In the genomic region with DNA sequence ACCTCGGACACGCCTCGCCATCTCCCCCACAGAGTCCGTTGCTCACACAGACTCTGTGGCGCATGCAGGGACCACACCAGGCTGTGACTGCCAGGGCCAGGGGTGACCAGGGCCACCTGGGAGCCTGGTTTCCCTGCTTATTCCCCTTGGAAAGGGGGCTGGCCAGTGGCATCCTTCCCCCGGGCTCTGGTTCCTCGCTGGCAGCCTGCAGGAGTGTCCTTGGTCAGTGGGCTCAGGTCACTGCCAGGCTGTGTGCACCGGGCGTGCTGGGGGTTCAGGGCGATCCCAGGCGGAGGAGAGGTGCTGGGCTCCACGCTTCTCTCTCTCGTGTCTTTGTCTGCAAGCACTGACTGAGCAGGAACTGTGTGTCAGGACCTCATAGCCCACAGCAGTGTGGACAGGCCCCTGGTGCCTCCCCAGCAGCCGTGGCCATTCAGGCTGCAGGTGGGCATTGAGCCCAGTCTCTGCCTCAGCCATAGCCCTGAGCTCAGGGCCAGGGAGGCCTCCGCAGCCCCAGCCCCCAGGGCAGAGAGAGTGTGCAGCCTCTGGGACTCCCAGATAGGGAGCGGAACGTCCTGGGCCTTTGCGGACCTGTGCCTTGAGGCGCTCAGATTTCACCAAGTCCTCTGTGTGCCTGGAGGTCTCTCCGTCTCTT, we compare ENCODE assay signal across 17 cellular contexts. TPM values are rescaled to one million over a fixed set of nuclear protein-coding genes. Genes with fewer than 3 reads are reported as not detected.
A peak's percentile ranks its signal among the peaks of the same experiment; 100 is the strongest.
DNase-seq lines count a peak whose midpoint lies in the region; TF ChIP-seq lines count a peak whose summit lies in the region.
"Had no signal": no experiment of that assay in that cellular context is flagged by ENCODE, and none has a peak within 500 bp of the region (broad histone marks: within the 10 kb centered on the region; RNA-seq: fewer than 3 reads in every experiment).

No MANE protein-coding gene starts in this region.

- peaks cover 12% of the 10 kb centered on the region for H3K36me3 Mint-ChIP-seq in activated CD4-positive, alpha-beta T cell treated with anti-CD3 and anti-CD28 coated beads, Interleukin-2, amount 10 ng/mL, durations not matched to agents 24 days and 14 days (ENCODE audit: low read depth)
- H3K36me3 Mint-ChIP-seq: activated naive CD8-positive, alpha-beta T cell treated with anti-CD3 and anti-CD28 coated beads for 36 hours had no signal

- H3K4me3 Mint-ChIP-seq in activated CD4-positive, alpha-beta T cell treated with anti-CD3 and anti-CD28 coated beads, Interleukin-2, amount 10 ng/mL, durations not matched to agents 24 days and 14 days = no peak overlapping the region
- H3K4me3 Mint-ChIP-seq: activated naive CD8-positive, alpha-beta T cell treated with anti-CD3 and anti-CD28 coated beads for 36 hours; brain had no signal

- H3K27ac ChIP-seq in caudate nucleus (ENCODE audit: low read depth, low read length) (peak overlapping the region; percentile 36), stomach (peak overlapping the region in 4 of 5 donors; percentile 76 to 98 (median 81))
- H3K27ac ChIP-seq: SK-N-MC had no signal

- intact Hi-C loops in activated CD4-positive, alpha-beta T cell treated with anti-CD3 and anti-CD28 coated beads, Interleukin-2, amount 10 ng/mL, durations not matched to agents 24 days and 14 days (cut with micrococcal nuclease) = no loop called here
- intact Hi-C loops in stomach (cut with DNase I; ENCODE audit: low total_unique reads) = no loop called here

- peak overlapping the region; percentile 15 for H3K27ac Mint-ChIP-seq in activated CD4-positive, alpha-beta T cell treated with anti-CD3 and anti-CD28 coated beads, Interleukin-2, amount 10 ng/mL, durations not matched to agents 24 days and 14 days
- H3K27ac Mint-ChIP-seq: activated naive CD8-positive, alpha-beta T cell treated with anti-CD3 and anti-CD28 coated beads for 36 hours had no signal

- no peaks in the 10 kb centered on the region for H3K9me3 ChIP-seq in stomach
- H3K9me3 ChIP-seq: prostate gland, spleen had no signal

- peaks cover 11% of the 10 kb centered on the region for H3K4me1 Mint-ChIP-seq in activated CD4-positive, alpha-beta T cell treated with anti-CD3 and anti-CD28 coated beads, Interleukin-2, amount 10 ng/mL, durations not matched to agents 24 days and 14 days

- WGBS in stomach, 5 donors = 83 to 91% (median 89%) methylated on average over 10 to 20 of the region's 20 CpGs

- no peaks in the 10 kb centered on the region for H3K9me3 Mint-ChIP-seq in activated CD4-positive, alpha-beta T cell treated with anti-CD3 and anti-CD28 coated beads, Interleukin-2, amount 10 ng/mL, durations not matched to agents 24 days and 14 days
- H3K9me3 Mint-ChIP-seq: activated naive CD8-positive, alpha-beta T cell treated with anti-CD3 and anti-CD28 coated beads for 36 hours; brain had no signal

- peaks cover 27 to 66% (median 59%) of the 10 kb centered on the region in 4 donors for H3K36me3 ChIP-seq in stomach

- TF ChIP-seq EP300 in stomach (IDR thresholded peaks at IDR 0.05) = no peak

- H3K4me3 ChIP-seq in stomach = no peak overlapping the region
- H3K4me3 ChIP-seq: prostate gland, SK-N-MC, spleen had no signal

- DNase-seq in activated CD4-positive, alpha-beta T cell treated with anti-CD3 and anti-CD28 coated beads, Interleukin-2, amount 10 ng/mL, durations not matched to agents 24 days and 14 days = no peak
- no peak for DNase-seq in activated CD4-positive, alpha-beta T cell treated with anti-CD3 and anti-CD28 coated beads for 48 hours
- DNase-seq in caudate nucleus (lab: John Stamatoyannopoulos, UW) (peak in 17 of 61 donors; percentile 12 to 64 (median 31)), medulla oblongata (ENCODE audit: extremely low spot score) (peak; percentile 59), stomach (no peak), NCI-H748 (lab: John Stamatoyannopoulos, UW; ENCODE audit: unreplicated experiment) (no peak)
- DNase-seq in activated CD4-positive, alpha-beta T cell treated with anti-CD3 and anti-CD28 coated beads, Interleukin-2, amount 50 U/mL, for 1 hour = no peak
- no peak for DNase-seq in activated CD4-positive, CD25-positive, alpha-beta regulatory T cell (lab: John Stamatoyannopoulos, UW)
- DNase-seq: Calu3, NCI-H1092 treated with DMSO at 0.1 percent for 48 hours, NCI-H2081 treated with DMSO at 0.1 percent for 48 hours, NCI-H446, spleen had no signal

- no peak for TF ChIP-seq POLR2A in stomach (IDR thresholded peaks at IDR 0.05)

- no peak for TF ChIP-seq CTCF in stomach (IDR thresholded peaks at IDR 0.05)

- H3K27me3 Mint-ChIP-seq in activated CD4-positive, alpha-beta T cell treated with anti-CD3 and anti-CD28 coated beads, Interleukin-2, amount 10 ng/mL, durations not matched to agents 24 days and 14 days = no peaks in the 10 kb centered on the region
- H3K27me3 Mint-ChIP-seq: activated naive CD8-positive, alpha-beta T cell treated with anti-CD3 and anti-CD28 coated beads for 36 hours had no signal

- H3K27me3 ChIP-seq in stomach = no peaks in the 10 kb centered on the region
- H3K27me3 ChIP-seq: spleen had no signal

- peaks cover 69 to 96% (median 81%) of the 10 kb centered on the region in 4 donors for H3K4me1 ChIP-seq in stomach

RNA-seq across cellular contexts. Expression of a gene that starts 6.5 kb away (rescaled TPM):
- 32.2 and 33.2 TPM in 2 replicates for total RNA-seq in activated CD4-positive, alpha-beta T cell treated with anti-CD3 and anti-CD28 coated beads, Interleukin-2, amount 10 ng/mL, durations not matched to agents 24 days and 14 days
- total RNA-seq in stomach = 10 to 100 TPM in 4 of 5 donors, 1 to 10 TPM in 1; 9.3 to 93.6 (median 37.5) TPM
- 10 to 100 TPM in 1 of 3 donors, 1 to 10 TPM in 2; 6.6 to 14.8 (median 9.3) TPM for polyA plus RNA-seq in stomach

RNA-seq across cellular contexts. Expression of a gene that starts 28.8 kb away (rescaled TPM):
- total RNA-seq in activated CD4-positive, alpha-beta T cell treated with anti-CD3 and anti-CD28 coated beads, Interleukin-2, amount 10 ng/mL, durations not matched to agents 24 days and 14 days = 2,394 and 2,438 TPM in 2 replicates
- 1,000 to 10,000 TPM in 4 of 5 donors, 100 to 1,000 TPM in 1; 872 to 1,656 (median 1,431) TPM for total RNA-seq in stomach
- polyA plus RNA-seq in stomach = 1,000 to 10,000 TPM in 2 of 3 donors, 100 to 1,000 TPM in 1; 667 to 1,312 (median 1,239) TPM

RNA-seq across cellular contexts. Expression of a gene that starts 43.1 kb away (rescaled TPM):
- total RNA-seq in activated CD4-positive, alpha-beta T cell treated with anti-CD3 and anti-CD28 coated beads, Interleukin-2, amount 10 ng/mL, durations not matched to agents 24 days and 14 days = 45.6 and 46.7 TPM in 2 replicates
- total RNA-seq in stomach = 100 to 1,000 TPM in 2 of 5 donors, 10 to 100 TPM in 3; 58.5 to 238 (median 75.8) TPM
- polyA plus RNA-seq in stomach = 10 to 100 TPM; 47.0 to 73.5 (median 51.9) TPM

RNA-seq across cellular contexts. Expression of a gene that starts 52.7 kb away (rescaled TPM):
- total RNA-seq in activated CD4-positive, alpha-beta T cell treated with anti-CD3 and anti-CD28 coated beads, Interleukin-2, amount 10 ng/mL, durations not matched to agents 24 days and 14 days = 35.8 and 39.6 TPM in 2 replicates
- total RNA-seq in stomach = 100 to 1,000 TPM in 2 of 5 donors, 10 to 100 TPM in 3; 11.2 to 274 (median 66.8) TPM
- polyA plus RNA-seq in stomach = 10 to 100 TPM in 2 of 3 donors, 1 to 10 TPM in 1; 8.0 to 14.4 (median 12.0) TPM
